In genomic region chr4:91734682-91735081, GRCh38 we compare ENCODE assay signal across 3 cellular contexts.
TF ChIP-seq lines count a peak whose summit lies in the region.

No MANE protein-coding gene starts in this region.

TF ChIP-seq in HCT116, 20 proteins besides CTCF, POLR2A, EP300 and RAD21 (continued from another document):
- TF ChIP-seq SRF (IDR thresholded peaks at IDR 0.05; ENCODE audit: low read depth) (no peak), EZH2phosphoT487 (IDR thresholded peaks at IDR 0.05; ENCODE audit: borderline replicate concordance) (no peak), ZNF274 (IDR thresholded peaks at IDR 0.05; ENCODE audit: low read depth, low read length) (no peak), FOSL1 (IDR thresholded peaks at IDR 0.05; ENCODE audit: low read depth) (no peak), MAX (IDR thresholded peaks at IDR 0.05) (no peak)

TF ChIP-seq in SK-N-SH, 30 proteins besides CTCF, POLR2A, EP300 and RAD21:
- TF ChIP-seq, protein P1, sequence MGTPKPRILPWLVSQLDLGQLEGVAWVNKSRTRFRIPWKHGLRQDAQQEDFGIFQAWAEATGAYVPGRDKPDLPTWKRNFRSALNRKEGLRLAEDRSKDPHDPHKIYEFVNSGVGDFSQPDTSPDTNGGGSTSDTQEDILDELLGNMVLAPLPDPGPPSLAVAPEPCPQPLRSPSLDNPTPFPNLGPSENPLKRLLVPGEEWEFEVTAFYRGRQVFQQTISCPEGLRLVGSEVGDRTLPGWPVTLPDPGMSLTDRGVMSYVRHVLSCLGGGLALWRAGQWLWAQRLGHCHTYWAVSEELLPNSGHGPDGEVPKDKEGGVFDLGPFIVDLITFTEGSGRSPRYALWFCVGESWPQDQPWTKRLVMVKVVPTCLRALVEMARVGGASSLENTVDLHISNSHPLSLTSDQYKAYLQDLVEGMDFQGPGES (IDR thresholded peaks at IDR 0.05; ENCODE audit: low read depth, low read length): no peak
- TF ChIP-seq TEAD4 (IDR thresholded peaks at IDR 0.05; ENCODE audit: borderline replicate concordance, insufficient read depth) (no peak), FOXJ3 (CRISPR knock-in tag; IDR thresholded peaks at IDR 0.05) (no peak)
- TF ChIP-seq, protein P2, sequence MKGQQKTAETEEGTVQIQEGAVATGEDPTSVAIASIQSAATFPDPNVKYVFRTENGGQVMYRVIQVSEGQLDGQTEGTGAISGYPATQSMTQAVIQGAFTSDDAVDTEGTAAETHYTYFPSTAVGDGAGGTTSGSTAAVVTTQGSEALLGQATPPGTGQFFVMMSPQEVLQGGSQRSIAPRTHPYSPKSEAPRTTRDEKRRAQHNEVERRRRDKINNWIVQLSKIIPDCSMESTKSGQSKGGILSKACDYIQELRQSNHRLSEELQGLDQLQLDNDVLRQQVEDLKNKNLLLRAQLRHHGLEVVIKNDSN (IDR thresholded peaks at IDR 0.05; ENCODE audit: borderline replicate concordance, low read depth): no peak

TF ChIP-seq in endothelial cell of umbilical vein, 7 proteins besides CTCF, POLR2A, EP300 and RAD21 (continued from another document):
- TF ChIP-seq EZH2 (IDR thresholded peaks at IDR 0.05; ENCODE audit: borderline replicate concordance, low read depth, low read length, severe bottlenecking): no peak
- no peak for TF ChIP-seq FOS (IDR thresholded peaks at IDR 0.05; ENCODE audit: borderline replicate concordance, insufficient read depth, low read length)
- no peak for TF ChIP-seq GATA2 (IDR thresholded peaks at IDR 0.05; ENCODE audit: insufficient read depth, insufficient read length, low read depth, low read length)
- no peak for TF ChIP-seq MAX (IDR thresholded peaks at IDR 0.05; ENCODE audit: insufficient read depth, insufficient read length)
- TF ChIP-seq JUN (IDR thresholded peaks at IDR 0.05; ENCODE audit: borderline replicate concordance, insufficient read depth, insufficient read length, low read depth): no peak
TF ChIP-seq in endothelial cell of umbilical vein: peak in this region for 0.
